ENCODE assay signal across 2 cellular contexts in the genomic region with DNA sequence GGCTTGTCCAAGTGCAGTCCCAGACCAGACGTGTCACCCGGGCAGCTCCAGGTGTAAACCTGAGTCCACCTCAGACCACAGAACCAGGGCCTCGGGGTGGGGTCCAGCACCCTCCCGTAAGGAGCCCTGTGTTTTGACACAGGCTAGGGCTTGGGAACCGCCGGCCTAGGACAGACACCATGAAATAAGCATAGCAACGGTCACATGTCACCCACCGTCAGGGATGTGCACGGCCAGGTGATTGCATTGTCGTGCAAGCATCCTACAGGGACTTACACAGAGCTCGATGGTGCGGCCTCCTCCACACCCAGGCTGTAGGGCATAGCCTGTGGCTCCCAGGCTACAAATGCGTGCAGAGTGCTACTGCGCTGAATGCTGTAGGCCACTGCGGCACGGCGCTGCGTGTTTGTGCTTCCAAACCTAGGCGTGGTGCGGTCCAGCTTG.
TF ChIP-seq lines count a peak whose summit lies in the region.

No MANE protein-coding gene starts in this region.

TF ChIP-seq in A549, 52 proteins besides CTCF, POLR2A, EP300 and RAD21 (continued from another document):
- TF ChIP-seq REST (IDR thresholded peaks at IDR 0.05) (no peak), RNF2 (IDR thresholded peaks at IDR 0.05; ENCODE audit: borderline replicate concordance, low read depth) (no peak), BHLHE40 (IDR thresholded peaks at IDR 0.05; ENCODE audit: low read depth, low read length) (no peak)

TF ChIP-seq in IMR-90, 13 proteins besides CTCF, POLR2A, EP300 and RAD21:
- TF ChIP-seq, protein P1, sequence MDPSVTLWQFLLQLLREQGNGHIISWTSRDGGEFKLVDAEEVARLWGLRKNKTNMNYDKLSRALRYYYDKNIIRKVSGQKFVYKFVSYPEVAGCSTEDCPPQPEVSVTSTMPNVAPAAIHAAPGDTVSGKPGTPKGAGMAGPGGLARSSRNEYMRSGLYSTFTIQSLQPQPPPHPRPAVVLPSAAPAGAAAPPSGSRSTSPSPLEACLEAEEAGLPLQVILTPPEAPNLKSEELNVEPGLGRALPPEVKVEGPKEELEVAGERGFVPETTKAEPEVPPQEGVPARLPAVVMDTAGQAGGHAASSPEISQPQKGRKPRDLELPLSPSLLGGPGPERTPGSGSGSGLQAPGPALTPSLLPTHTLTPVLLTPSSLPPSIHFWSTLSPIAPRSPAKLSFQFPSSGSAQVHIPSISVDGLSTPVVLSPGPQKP (IDR thresholded peaks at IDR 0.05; ENCODE audit: borderline replicate concordance, low read depth, low read length): no peak
- TF ChIP-seq SMC3 (IDR thresholded peaks at IDR 0.05; ENCODE audit: low read depth, low read length) (no peak), MAZ (IDR thresholded peaks at IDR 0.05; ENCODE audit: borderline replicate concordance, low read depth, low read length) (no peak), RFX5 (IDR thresholded peaks at IDR 0.05; ENCODE audit: low read depth, low read length) (no peak), RCOR1 (IDR thresholded peaks at IDR 0.05; ENCODE audit: insufficient replicate concordance, low read length) (no peak), CHD1 (IDR thresholded peaks at IDR 0.05; ENCODE audit: low read depth, low read length) (no peak), CEBPB (IDR thresholded peaks at IDR 0.05; ENCODE audit: low read depth, low read length) (no peak), MXI1 (IDR thresholded peaks at IDR 0.05; ENCODE audit: borderline replicate concordance, low read depth, low read length) (no peak), MAFK (IDR thresholded peaks at IDR 0.05; ENCODE audit: low read depth, low read length) (no peak), NFE2L2 (IDR thresholded peaks at IDR 0.05; ENCODE audit: low read depth, low read length) (no peak), FOS (IDR thresholded peaks at IDR 0.05; ENCODE audit: low read depth, low read length) (no peak), BHLHE40 (IDR thresholded peaks at IDR 0.05; ENCODE audit: low read depth, low read length) (no peak)
- TF ChIP-seq, protein P2, sequence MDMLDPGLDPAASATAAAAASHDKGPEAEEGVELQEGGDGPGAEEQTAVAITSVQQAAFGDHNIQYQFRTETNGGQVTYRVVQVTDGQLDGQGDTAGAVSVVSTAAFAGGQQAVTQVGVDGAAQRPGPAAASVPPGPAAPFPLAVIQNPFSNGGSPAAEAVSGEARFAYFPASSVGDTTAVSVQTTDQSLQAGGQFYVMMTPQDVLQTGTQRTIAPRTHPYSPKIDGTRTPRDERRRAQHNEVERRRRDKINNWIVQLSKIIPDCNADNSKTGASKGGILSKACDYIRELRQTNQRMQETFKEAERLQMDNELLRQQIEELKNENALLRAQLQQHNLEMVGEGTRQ (IDR thresholded peaks at IDR 0.05; ENCODE audit: low read depth, low read length): no peak
